ENCODE assay signal across 7 cellular contexts in the genomic region with DNA sequence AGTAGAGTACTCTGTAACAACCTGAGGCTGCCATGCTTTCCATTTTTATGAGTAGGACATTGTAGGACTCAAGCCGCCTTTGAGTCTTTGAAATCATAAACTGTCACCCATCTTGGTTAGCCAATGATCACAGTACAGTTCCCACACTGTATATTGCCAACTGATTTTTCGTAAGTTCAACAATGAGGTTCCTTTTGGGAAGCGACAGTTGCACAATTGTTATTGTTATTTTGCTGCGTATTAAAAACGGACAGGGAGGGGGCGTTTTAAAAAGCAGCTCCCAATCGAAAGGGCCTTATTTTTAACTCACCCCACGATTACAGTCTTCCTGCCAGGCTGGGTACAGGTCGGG. TPM values are rescaled to one million over a fixed set of nuclear protein-coding genes. Genes with fewer than 3 reads are reported as not detected.
DNase-seq lines count a peak whose midpoint lies in the region; ATAC-seq and TF ChIP-seq lines count a peak whose summit lies in the region.

No MANE protein-coding gene starts in this region.

- DNase-seq in RPMI7951 (ENCODE audit: low read depth) (peak; percentile 6), esophagus muscularis mucosa (ENCODE audit: extremely low spot score) (no peak), neural progenitor cell (ENCODE audit: low spot score) (no peak), GM13976 (ENCODE audit: low spot score) (no peak), retina (no peak)

- no peaks in the 10 kb centered on the region for H3F3A ChIP-seq in neural progenitor cell (ENCODE audit: low read depth)

- no peak overlapping the region for H3K27ac Mint-ChIP-seq in neural progenitor cell

- H2AFZ ChIP-seq in neural progenitor cell (replicated peaks): peak overlapping the region; percentile 71

- H3K27me3 ChIP-seq in esophagus muscularis mucosa (no peaks in the 10 kb centered on the region), neural progenitor cell (peaks cover 36% of the 10 kb centered on the region)

- no peaks in the 10 kb centered on the region for H3K9me3 ChIP-seq in esophagus muscularis mucosa
- H3K9me3 ChIP-seq in neural progenitor cell (ENCODE audit: low read depth): no peaks in the 10 kb centered on the region

- H3K4me3 Mint-ChIP-seq in neural progenitor cell: peak overlapping the region; percentile 92

- intact Hi-C loops in esophagus muscularis mucosa (cut with DNase I): loop anchor here (2.0 kb wide), 1 partner anchor 59 kb away; a partner anchor contains a TSS

- H3K9ac ChIP-seq in neural progenitor cell: no peak overlapping the region

- H3K36me3 ChIP-seq in esophagus muscularis mucosa (peaks cover 0 to 2% (median 0%) of the 10 kb centered on the region in 4 donors), neural progenitor cell (no peaks in the 10 kb centered on the region)

- ATAC-seq in GM21528 (IDR thresholded peaks at IDR 0.05; ENCODE audit: low FRiP score, unreplicated experiment) (peak; percentile 1), HG02678 (IDR thresholded peaks at IDR 0.05; ENCODE audit: unreplicated experiment) (no peak)

- peaks cover 15% of the 10 kb centered on the region for H3K27me3 Mint-ChIP-seq in neural progenitor cell (ENCODE audit: insufficient read depth, low read depth)

- H3K9me3 Mint-ChIP-seq in neural progenitor cell: no peaks in the 10 kb centered on the region

- H3K27ac ChIP-seq in esophagus muscularis mucosa (replicated peaks in 1 of 4) (peak overlapping the region; percentile 87 to 96 (median 93)), neural progenitor cell (no peak overlapping the region)

- no peaks in the 10 kb centered on the region for H4K20me1 ChIP-seq in neural progenitor cell (ENCODE audit: low read depth)

- no peak for TF ChIP-seq EP300 in esophagus muscularis mucosa (IDR thresholded peaks at IDR 0.05)

- in situ Hi-C loops in GM13976 (cut with MboI; ENCODE audit: low sequenced_read_pairs, unreplicated experiment): no loop called here

- H3K4me1 Mint-ChIP-seq in neural progenitor cell: peaks cover 10% of the 10 kb centered on the region

- H3K36me3 Mint-ChIP-seq in neural progenitor cell: no peaks in the 10 kb centered on the region

- TF ChIP-seq CTCF in esophagus muscularis mucosa (IDR thresholded peaks at IDR 0.05) (no peak), neural progenitor cell (IDR thresholded peaks at IDR 0.05) (no peak), GM13976 (IDR thresholded peaks at IDR 0.05; ENCODE audit: borderline replicate concordance, control extremely low read depth, extremely low read depth, insufficient read depth, missing control alignments) (no peak)

- H3K4me3 ChIP-seq in esophagus muscularis mucosa: peak overlapping the region; percentile 64 to 77 (median 69)
- peak overlapping the region; percentile 63 for H3K4me3 ChIP-seq in neural progenitor cell

- TF ChIP-seq POLR2A in esophagus muscularis mucosa (IDR thresholded peaks at IDR 0.05; ENCODE audit: low read depth): no peak

- WGBS in esophagus muscularis mucosa: 5% methylated on average over 9 of the region's 9 CpGs

- peak overlapping the region; percentile 75 for H3K4me2 ChIP-seq in neural progenitor cell

- H3K79me2 ChIP-seq in neural progenitor cell (ENCODE audit: low read depth): no peaks in the 10 kb centered on the region

- H3K4me1 ChIP-seq in esophagus muscularis mucosa (peaks cover 18 to 34% (median 26%) of the 10 kb centered on the region in 4 donors), neural progenitor cell (no peaks in the 10 kb centered on the region)

RNA-seq across cellular contexts. Expression of a gene that starts 0.6 kb away (rescaled TPM):
- total RNA-seq in RPMI7951 (2014; rRNA removed; shearing (Covaris generic)): 7.6 and 8.4 TPM in 2 replicates
- total RNA-seq in esophagus muscularis mucosa (10 to 100 TPM in 3 of 4 donors, 1 to 10 TPM in 1; 9.4 to 14.0 (median 10.6) TPM), neural progenitor cell (ENCODE audit: low replicate concordance) (0.06 TPM in 1 of 2 replicates, not detected in the other)

RNA-seq across cellular contexts. Expression of a gene that starts 59.2 kb away (rescaled TPM):
- 162 and 172 TPM in 2 replicates for total RNA-seq in RPMI7951 (2014; rRNA removed; shearing (Covaris generic))
- 10 to 100 TPM; 42.7 to 83.3 (median 55.4) TPM for total RNA-seq in esophagus muscularis mucosa
- 66.6 and 98.9 TPM in 2 replicates for total RNA-seq in neural progenitor cell (ENCODE audit: low replicate concordance)
